Comparison of ENCODE assay signal across 1 cellular context in the genomic region with DNA sequence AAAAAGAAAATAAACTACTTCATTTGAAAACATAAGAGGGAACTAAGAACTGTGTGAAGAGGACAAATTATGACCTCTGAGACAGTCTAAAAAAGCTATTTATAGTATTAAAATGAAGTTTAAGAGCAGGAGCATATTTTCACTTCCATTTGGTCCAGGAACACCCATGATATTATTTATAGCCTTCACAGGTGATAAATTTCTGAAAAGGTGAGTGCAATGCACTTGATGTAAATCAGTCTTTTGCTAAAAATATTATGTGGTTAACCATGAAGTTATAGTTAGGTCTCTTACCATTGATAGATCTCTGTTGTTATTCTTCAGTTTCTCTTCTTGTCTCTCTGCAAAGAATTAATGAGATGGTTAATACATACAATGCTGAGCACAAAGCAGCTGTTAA.
TF ChIP-seq lines count a peak whose summit lies in the region.

No MANE protein-coding gene starts in this region.

TF ChIP-seq in GM12878, 131 proteins besides CTCF, POLR2A, EP300 and RAD21:
- TF ChIP-seq ZNF217 (IDR thresholded peaks at IDR 0.05) (peak; percentile 96), SIN3A (IDR thresholded peaks at IDR 0.05; ENCODE audit: low read depth, low read length) (no peak), RUNX3 (IDR thresholded peaks at IDR 0.05; ENCODE audit: low read length) (peak; percentile 92), TBL1XR1 (IDR thresholded peaks at IDR 0.05; ENCODE audit: low read depth, low read length) (peak; percentile 91), MXI1 (IDR thresholded peaks at IDR 0.05; ENCODE audit: low read depth, low read length) (no peak), MTA3 (IDR thresholded peaks at IDR 0.05; ENCODE audit: borderline replicate concordance, low read length) (peak; percentile 25; the same call in 1 of the 2 replicates), NR2F1 (conservative IDR thresholded peaks at IDR 0.05) (peak; percentile 40; the same call in 1 of the 2 replicates), JUND (IDR thresholded peaks at IDR 0.05; ENCODE audit: low read depth, low read length) (no peak), KDM1A (IDR thresholded peaks at IDR 0.05; ENCODE audit: borderline replicate concordance) (no peak), PML (IDR thresholded peaks at IDR 0.05; ENCODE audit: low read length) (no peak), CBFB (IDR thresholded peaks at IDR 0.05; ENCODE audit: low read depth) (peak; percentile 61; the same call in 1 of the 2 replicates), NFIC (IDR thresholded peaks at IDR 0.05; ENCODE audit: low read depth, low read length) (peak; percentile 78; the same call in 1 of the 2 replicates), NBN (IDR thresholded peaks at IDR 0.05) (no peak), PAX5 (IDR thresholded peaks at IDR 0.05; ENCODE audit: borderline replicate concordance, low read depth, low read length) (no peak), MEF2B (IDR thresholded peaks at IDR 0.05; ENCODE audit: partially characterized antibody, poor library complexity, severe bottlenecking) (peak; percentile 94), NR2C2 (IDR thresholded peaks at IDR 0.05; ENCODE audit: borderline replicate concordance, control insufficient read depth, insufficient read length, low read depth) (no peak), MEF2A (IDR thresholded peaks at IDR 0.05; ENCODE audit: insufficient read depth, low read depth, low read length) (peak; percentile 98), GABPA (IDR thresholded peaks at IDR 0.05; ENCODE audit: low read depth) (no peak), CREM (IDR thresholded peaks at IDR 0.05; ENCODE audit: low read depth) (no peak), BHLHE40 (IDR thresholded peaks at IDR 0.05; ENCODE audit: borderline replicate concordance in 1 of 2, low read depth in 2 of 2, low read length in 1 of 2) (peak in 1 of 2 experiments; percentile 52; a peak in 2 of 4 replicates), SREBF1 (IDR thresholded peaks at IDR 0.05; ENCODE audit: low read length) (0 out of 2 replicates have a peak, but pooled peaks have one; percentile 30)
- TF ChIP-seq, protein P1, sequence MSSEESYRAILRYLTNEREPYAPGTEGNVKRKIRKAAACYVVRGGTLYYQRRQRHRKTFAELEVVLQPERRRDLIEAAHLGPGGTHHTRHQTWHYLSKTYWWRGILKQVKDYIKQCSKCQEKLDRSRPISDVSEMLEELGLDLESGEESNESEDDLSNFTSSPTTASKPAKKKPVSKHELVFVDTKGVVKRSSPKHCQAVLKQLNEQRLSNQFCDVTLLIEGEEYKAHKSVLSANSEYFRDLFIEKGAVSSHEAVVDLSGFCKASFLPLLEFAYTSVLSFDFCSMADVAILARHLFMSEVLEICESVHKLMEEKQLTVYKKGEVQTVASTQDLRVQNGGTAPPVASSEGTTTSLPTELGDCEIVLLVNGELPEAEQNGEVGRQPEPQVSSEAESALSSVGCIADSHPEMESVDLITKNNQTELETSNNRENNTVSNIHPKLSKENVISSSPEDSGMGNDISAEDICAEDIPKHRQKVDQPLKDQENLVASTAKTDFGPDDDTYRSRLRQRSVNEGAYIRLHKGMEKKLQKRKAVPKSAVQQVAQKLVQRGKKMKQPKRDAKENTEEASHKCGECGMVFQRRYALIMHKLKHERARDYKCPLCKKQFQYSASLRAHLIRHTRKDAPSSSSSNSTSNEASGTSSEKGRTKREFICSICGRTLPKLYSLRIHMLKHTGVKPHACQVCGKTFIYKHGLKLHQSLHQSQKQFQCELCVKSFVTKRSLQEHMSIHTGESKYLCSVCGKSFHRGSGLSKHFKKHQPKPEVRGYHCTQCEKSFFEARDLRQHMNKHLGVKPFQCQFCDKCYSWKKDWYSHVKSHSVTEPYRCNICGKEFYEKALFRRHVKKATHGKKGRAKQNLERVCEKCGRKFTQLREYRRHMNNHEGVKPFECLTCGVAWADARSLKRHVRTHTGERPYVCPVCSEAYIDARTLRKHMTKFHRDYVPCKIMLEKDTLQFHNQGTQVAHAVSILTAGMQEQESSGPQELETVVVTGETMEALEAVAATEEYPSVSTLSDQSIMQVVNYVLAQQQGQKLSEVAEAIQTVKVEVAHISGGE (CRISPR knock-in tag; IDR thresholded peaks at IDR 0.05), result no peak
- TF ChIP-seq, protein P2, sequence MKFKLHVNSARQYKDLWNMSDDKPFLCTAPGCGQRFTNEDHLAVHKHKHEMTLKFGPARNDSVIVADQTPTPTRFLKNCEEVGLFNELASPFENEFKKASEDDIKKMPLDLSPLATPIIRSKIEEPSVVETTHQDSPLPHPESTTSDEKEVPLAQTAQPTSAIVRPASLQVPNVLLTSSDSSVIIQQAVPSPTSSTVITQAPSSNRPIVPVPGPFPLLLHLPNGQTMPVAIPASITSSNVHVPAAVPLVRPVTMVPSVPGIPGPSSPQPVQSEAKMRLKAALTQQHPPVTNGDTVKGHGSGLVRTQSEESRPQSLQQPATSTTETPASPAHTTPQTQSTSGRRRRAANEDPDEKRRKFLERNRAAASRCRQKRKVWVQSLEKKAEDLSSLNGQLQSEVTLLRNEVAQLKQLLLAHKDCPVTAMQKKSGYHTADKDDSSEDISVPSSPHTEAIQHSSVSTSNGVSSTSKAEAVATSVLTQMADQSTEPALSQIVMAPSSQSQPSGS (IDR thresholded peaks at IDR 0.05; ENCODE audit: low read length), result peak; percentile 73; the same call in 1 of the 2 replicates
- TF ChIP-seq, protein P3, sequence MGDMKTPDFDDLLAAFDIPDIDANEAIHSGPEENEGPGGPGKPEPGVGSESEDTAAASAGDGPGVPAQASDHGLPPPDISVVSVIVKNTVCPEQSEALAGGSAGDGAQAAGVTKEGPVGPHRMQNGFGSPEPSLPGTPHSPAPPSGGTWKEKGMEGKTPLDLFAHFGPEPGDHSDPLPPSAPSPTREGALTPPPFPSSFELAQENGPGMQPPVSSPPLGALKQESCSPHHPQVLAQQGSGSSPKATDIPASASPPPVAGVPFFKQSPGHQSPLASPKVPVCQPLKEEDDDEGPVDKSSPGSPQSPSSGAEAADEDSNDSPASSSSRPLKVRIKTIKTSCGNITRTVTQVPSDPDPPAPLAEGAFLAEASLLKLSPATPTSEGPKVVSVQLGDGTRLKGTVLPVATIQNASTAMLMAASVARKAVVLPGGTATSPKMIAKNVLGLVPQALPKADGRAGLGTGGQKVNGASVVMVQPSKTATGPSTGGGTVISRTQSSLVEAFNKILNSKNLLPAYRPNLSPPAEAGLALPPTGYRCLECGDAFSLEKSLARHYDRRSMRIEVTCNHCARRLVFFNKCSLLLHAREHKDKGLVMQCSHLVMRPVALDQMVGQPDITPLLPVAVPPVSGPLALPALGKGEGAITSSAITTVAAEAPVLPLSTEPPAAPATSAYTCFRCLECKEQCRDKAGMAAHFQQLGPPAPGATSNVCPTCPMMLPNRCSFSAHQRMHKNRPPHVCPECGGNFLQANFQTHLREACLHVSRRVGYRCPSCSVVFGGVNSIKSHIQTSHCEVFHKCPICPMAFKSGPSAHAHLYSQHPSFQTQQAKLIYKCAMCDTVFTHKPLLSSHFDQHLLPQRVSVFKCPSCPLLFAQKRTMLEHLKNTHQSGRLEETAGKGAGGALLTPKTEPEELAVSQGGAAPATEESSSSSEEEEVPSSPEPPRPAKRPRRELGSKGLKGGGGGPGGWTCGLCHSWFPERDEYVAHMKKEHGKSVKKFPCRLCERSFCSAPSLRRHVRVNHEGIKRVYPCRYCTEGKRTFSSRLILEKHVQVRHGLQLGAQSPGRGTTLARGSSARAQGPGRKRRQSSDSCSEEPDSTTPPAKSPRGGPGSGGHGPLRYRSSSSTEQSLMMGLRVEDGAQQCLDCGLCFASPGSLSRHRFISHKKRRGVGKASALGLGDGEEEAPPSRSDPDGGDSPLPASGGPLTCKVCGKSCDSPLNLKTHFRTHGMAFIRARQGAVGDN (IDR thresholded peaks at IDR 0.05), result no peak
